23 cellular contexts compared by ENCODE assay signal in genomic region chr22:46640293-46640692, GRCh38.
"Had no signal": no experiment of that assay in that cellular context is flagged by ENCODE, and none has a peak within 500 bp of the region (broad histone marks: within the 10 kb centered on the region; RNA-seq: fewer than 3 reads in every experiment).

No MANE protein-coding gene starts in this region.

- H3K9ac ChIP-seq: parathyroid adenoma had no signal

- ATAC-seq: activated CD4-positive, alpha-beta T cell treated with anti-CD3 and anti-CD28 coated beads for 36 hours; activated T-cell treated with anti-CD3 and anti-CD28 coated beads, Interleukin-2, amount 50 U/mL, for 4 hours; gastroesophageal sphincter; lower lobe of right lung; natural killer cell; right lobe of liver; stimulated activated naive CD8-positive, alpha-beta T cell treated with anti-CD3 and anti-CD28 coated beads, Interleukin-15, amount 100 ng/mL, for 72 hours had no signal

- H3K9me3 Mint-ChIP-seq: activated B cell treated with CpG ODN at 0.5 μM for 24 hours; activated naive CD8-positive, alpha-beta T cell treated with anti-CD3 and anti-CD28 coated beads for 36 hours; activated T-cell treated with anti-CD3 and anti-CD28 coated beads, Interleukin-2, amount 50 U/mL, for 4 hours had no signal

- H3K27ac Mint-ChIP-seq: activated B cell treated with CpG ODN at 0.5 μM for 24 hours; activated CD4-positive, alpha-beta T cell treated with anti-CD3 and anti-CD28 coated beads for 36 hours; activated naive CD8-positive, alpha-beta T cell treated with anti-CD3 and anti-CD28 coated beads for 36 hours; natural killer cell; stimulated activated naive CD8-positive, alpha-beta T cell treated with anti-CD3 and anti-CD28 coated beads, Interleukin-15, amount 100 ng/mL, for 72 hours had no signal

- H3K36me3 Mint-ChIP-seq: natural killer cell had no signal

- H3K4me1 Mint-ChIP-seq: activated naive CD8-positive, alpha-beta T cell treated with anti-CD3 and anti-CD28 coated beads for 36 hours; stimulated activated naive CD8-positive, alpha-beta T cell treated with anti-CD3 and anti-CD28 coated beads, Interleukin-15, amount 100 ng/mL, for 72 hours had no signal

- H3K36me3 ChIP-seq: right lobe of liver, transverse colon, uterus had no signal

- H3K4me3 Mint-ChIP-seq: activated B cell treated with CpG ODN at 0.5 μM for 24 hours; activated CD4-positive, alpha-beta T cell treated with anti-CD3 and anti-CD28 coated beads for 36 hours; activated naive CD8-positive, alpha-beta T cell treated with anti-CD3 and anti-CD28 coated beads for 36 hours; activated T-cell treated with anti-CD3 and anti-CD28 coated beads, Interleukin-2, amount 50 U/mL, for 4 hours; natural killer cell; stimulated activated naive CD8-positive, alpha-beta T cell treated with anti-CD3 and anti-CD28 coated beads, Interleukin-15, amount 100 ng/mL, for 72 hours had no signal

- DNase-seq: activated B cell treated with CpG ODN at 0.5 μM for 24 hours; activated CD4-positive, alpha-beta T cell treated with anti-CD3 and anti-CD28 coated beads for 36 hours; activated CD4-positive, alpha-beta T cell treated with anti-CD3 and anti-CD28 coated beads, Interleukin-2, amount 50 U/mL, for 4 hours; activated CD8-positive, alpha-beta memory T cell treated with anti-CD3 and anti-CD28 coated beads for 24 hours; activated CD8-positive, alpha-beta memory T cell treated with anti-CD3 and anti-CD28 coated beads, Interleukin-2, amount 50 U/mL, for 4 hours; activated naive CD4-positive, alpha-beta T cell treated with Interleukin-2 at 50 U/mL for 16 hours; activated naive CD8-positive, alpha-beta T cell treated with anti-CD3 and anti-CD28 coated beads for 36 hours; activated T-cell treated with anti-CD3 and anti-CD28 coated beads, Interleukin-2, amount 50 U/mL, for 4 hours; esophagus squamous epithelium; lower lobe of right lung; natural killer cell; nucleus accumbens; stimulated activated CD4-positive, alpha-beta T cell treated with anti-CD3 and anti-CD28 coated beads, Interleukin-1b, Interleukin-23, amount 100 ng/mL, for 48 hours; stimulated activated naive CD8-positive, alpha-beta T cell treated with anti-CD3 and anti-CD28 coated beads, Interleukin-15, amount 100 ng/mL, for 72 hours; T-helper 9 cell; transverse colon; uterus had no signal

- H3K27ac ChIP-seq: coronary artery, gastroesophageal sphincter, lower lobe of right lung, parathyroid adenoma, right lobe of liver, skin epidermis, uterus had no signal

- H3K4me1 ChIP-seq: parathyroid adenoma, uterus had no signal

- H3K27me3 ChIP-seq: esophagus squamous epithelium, gastroesophageal sphincter, heart left ventricle, right lobe of liver, transverse colon, uterus had no signal

- H3K27me3 Mint-ChIP-seq: activated B cell treated with CpG ODN at 0.5 μM for 24 hours; activated CD4-positive, alpha-beta T cell treated with anti-CD3 and anti-CD28 coated beads for 36 hours; activated naive CD8-positive, alpha-beta T cell treated with anti-CD3 and anti-CD28 coated beads for 36 hours; stimulated activated naive CD8-positive, alpha-beta T cell treated with anti-CD3 and anti-CD28 coated beads, Interleukin-15, amount 100 ng/mL, for 72 hours had no signal

- H3K4me3 ChIP-seq: coronary artery, esophagus squamous epithelium, gastroesophageal sphincter, heart left ventricle, lower lobe of right lung, right lobe of liver, skin epidermis, transverse colon, uterus had no signal

- H3K9me3 ChIP-seq: esophagus squamous epithelium, gastroesophageal sphincter, heart left ventricle, lower lobe of right lung, right lobe of liver, transverse colon, uterus had no signal
